1 cellular context compared by ENCODE assay signal in the genomic region with DNA sequence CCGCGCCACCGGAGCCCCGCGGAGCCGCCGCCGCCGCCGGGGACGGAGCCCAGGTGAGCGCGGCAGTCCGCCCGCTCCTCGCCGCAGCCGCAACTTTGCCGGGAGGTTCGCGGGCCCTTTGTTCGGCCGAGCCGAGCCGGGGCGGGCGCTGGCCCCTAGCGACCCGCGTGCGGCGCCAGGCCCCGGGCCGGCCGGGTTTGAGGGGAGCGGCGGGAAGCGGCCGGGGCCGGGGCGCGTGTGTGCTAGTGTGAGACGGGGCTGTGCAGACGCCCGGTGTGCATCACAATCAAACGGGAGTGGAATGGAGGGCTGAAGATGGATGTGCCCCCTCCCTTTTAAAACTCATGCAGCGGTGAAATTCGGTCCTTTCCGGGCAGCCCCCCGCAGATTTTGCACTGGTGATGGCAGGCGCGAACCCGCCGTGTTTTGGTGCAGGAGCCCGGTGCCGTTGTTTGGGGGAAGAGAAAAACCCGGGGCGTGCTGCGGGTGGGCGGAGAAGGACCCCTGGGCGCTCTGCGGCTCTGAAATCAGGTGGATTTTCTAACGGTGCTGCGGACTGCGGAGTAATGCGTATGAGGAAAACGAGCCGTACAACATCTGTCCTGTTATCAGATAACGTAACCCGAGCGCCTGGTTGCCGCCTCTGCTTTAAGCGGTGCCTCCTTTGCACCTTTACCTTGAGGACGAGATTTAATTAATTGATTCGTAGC.
TF ChIP-seq lines count a peak whose summit lies in the region.

No MANE protein-coding gene starts in this region.

TF ChIP-seq in endothelial cell of umbilical vein, 7 proteins besides CTCF, POLR2A, EP300 and RAD21:
- no peak for TF ChIP-seq JUN (IDR thresholded peaks at IDR 0.05; ENCODE audit: borderline replicate concordance, insufficient read depth, insufficient read length, low read depth)
- no peak for TF ChIP-seq EZH2 (IDR thresholded peaks at IDR 0.05; ENCODE audit: borderline replicate concordance, low read depth, low read length, severe bottlenecking)
- no peak for TF ChIP-seq MYC (IDR thresholded peaks at IDR 0.05; ENCODE audit: low read depth, low read length)
- TF ChIP-seq, protein P1, sequence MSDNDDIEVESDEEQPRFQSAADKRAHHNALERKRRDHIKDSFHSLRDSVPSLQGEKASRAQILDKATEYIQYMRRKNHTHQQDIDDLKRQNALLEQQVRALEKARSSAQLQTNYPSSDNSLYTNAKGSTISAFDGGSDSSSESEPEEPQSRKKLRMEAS (IDR thresholded peaks at IDR 0.05; ENCODE audit: insufficient read depth, insufficient read length) = no peak
- TF ChIP-seq POLR2AphosphoS5 (IDR thresholded peaks at IDR 0.05; ENCODE audit: insufficient read depth, low read depth, low read length) = no peak
- no peak for TF ChIP-seq FOS (IDR thresholded peaks at IDR 0.05; ENCODE audit: borderline replicate concordance, insufficient read depth, low read length)
- TF ChIP-seq GATA2 (IDR thresholded peaks at IDR 0.05; ENCODE audit: insufficient read depth, insufficient read length, low read depth, low read length) = peak; percentile 54
